ENCODE assay signal across 2 cellular contexts in the genomic region with DNA sequence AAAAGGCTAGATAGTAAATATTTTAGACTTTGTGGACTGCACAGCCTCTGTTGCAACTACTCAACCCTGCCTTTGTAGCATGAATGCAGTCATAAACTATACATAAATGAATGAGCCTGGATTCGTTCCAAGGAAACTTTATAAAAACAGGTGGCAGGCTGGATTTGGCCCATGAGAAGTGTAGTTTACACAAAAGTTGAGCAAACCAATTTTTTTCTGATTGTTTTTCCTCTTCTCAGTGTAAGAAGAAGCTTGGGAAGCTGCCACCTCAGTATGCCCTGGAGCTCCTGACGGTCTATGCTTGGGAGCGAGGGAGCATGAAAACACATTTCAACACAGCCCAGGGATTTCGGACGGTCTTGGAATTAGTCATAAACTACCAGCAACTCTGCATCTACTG.
TF ChIP-seq lines count a peak whose summit lies in the region.

No MANE protein-coding gene starts in this region.

TF ChIP-seq in liver, 16 proteins besides CTCF, POLR2A, EP300 and RAD21:
- TF ChIP-seq, protein P1, sequence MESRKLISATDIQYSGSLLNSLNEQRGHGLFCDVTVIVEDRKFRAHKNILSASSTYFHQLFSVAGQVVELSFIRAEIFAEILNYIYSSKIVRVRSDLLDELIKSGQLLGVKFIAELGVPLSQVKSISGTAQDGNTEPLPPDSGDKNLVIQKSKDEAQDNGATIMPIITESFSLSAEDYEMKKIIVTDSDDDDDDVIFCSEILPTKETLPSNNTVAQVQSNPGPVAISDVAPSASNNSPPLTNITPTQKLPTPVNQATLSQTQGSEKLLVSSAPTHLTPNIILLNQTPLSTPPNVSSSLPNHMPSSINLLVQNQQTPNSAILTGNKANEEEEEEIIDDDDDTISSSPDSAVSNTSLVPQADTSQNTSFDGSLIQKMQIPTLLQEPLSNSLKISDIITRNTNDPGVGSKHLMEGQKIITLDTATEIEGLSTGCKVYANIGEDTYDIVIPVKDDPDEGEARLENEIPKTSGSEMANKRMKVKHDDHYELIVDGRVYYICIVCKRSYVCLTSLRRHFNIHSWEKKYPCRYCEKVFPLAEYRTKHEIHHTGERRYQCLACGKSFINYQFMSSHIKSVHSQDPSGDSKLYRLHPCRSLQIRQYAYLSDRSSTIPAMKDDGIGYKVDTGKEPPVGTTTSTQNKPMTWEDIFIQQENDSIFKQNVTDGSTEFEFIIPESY (IDR thresholded peaks at IDR 0.05) = no peak
- TF ChIP-seq MAX (IDR thresholded peaks at IDR 0.05) (peak; percentile 43), HNF4A (conservative IDR thresholded peaks at IDR 0.05) (peak; percentile 19 to 47), RXRA (IDR thresholded peaks at IDR 0.05) (peak in 1 of 2 donors; percentile 39), HNF4G (IDR thresholded peaks at IDR 0.05) (no peak), FOXA2 (IDR thresholded peaks at IDR 0.05) (no peak), EGR1 (IDR thresholded peaks at IDR 0.05; ENCODE audit: low read depth in 2 of 2) (peak in 1 of 2 donors; percentile 16), FOXA1 (IDR thresholded peaks at IDR 0.05) (no peak), JUND (IDR thresholded peaks at IDR 0.05) (no peak), NR2F2 (IDR thresholded peaks at IDR 0.05) (no peak), TAF1 (conservative IDR thresholded peaks at IDR 0.05) (no peak), GABPA (IDR thresholded peaks at IDR 0.05 in 1 of 2, conservative IDR thresholded peaks at IDR 0.05 in 1 of 2) (no peak), SP1 (IDR thresholded peaks at IDR 0.05) (no peak)
- TF ChIP-seq, protein P2, sequence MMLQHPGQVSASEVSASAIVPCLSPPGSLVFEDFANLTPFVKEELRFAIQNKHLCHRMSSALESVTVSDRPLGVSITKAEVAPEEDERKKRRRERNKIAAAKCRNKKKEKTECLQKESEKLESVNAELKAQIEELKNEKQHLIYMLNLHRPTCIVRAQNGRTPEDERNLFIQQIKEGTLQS (IDR thresholded peaks at IDR 0.05) = no peak

TF ChIP-seq in HepG2, 621 proteins besides CTCF, POLR2A, EP300 and RAD21:
- TF ChIP-seq JDP2 (CRISPR knock-in tag; IDR thresholded peaks at IDR 0.05; ENCODE audit: borderline replicate concordance) = no peak
- no peak for TF ChIP-seq GLMP (CRISPR knock-in tag; IDR thresholded peaks at IDR 0.05; ENCODE audit: borderline replicate concordance)
- TF ChIP-seq ZSCAN9 (CRISPR knock-in tag; IDR thresholded peaks at IDR 0.05; ENCODE audit: borderline replicate concordance) = no peak
